1 cellular context compared by ENCODE assay signal in genomic region chr17:39672522-39673334, GRCh38.
TF ChIP-seq lines count a peak whose summit lies in the region.

No MANE protein-coding gene starts in this region.

TF ChIP-seq in WTC11, 78 proteins besides CTCF, POLR2A, EP300 and RAD21:
- TF ChIP-seq RELA (CRISPR knock-in tag; IDR thresholded peaks at IDR 0.05; ENCODE audit: borderline replicate concordance), result 0 out of 2 replicates have a peak, but pooled peaks have one; percentile 39
- TF ChIP-seq, protein P1, sequence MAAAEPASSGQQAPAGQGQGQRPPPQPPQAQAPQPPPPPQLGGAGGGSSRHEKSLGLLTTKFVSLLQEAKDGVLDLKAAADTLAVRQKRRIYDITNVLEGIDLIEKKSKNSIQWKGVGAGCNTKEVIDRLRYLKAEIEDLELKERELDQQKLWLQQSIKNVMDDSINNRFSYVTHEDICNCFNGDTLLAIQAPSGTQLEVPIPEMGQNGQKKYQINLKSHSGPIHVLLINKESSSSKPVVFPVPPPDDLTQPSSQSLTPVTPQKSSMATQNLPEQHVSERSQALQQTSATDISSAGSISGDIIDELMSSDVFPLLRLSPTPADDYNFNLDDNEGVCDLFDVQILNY (CRISPR knock-in tag; IDR thresholded peaks at IDR 0.05), result no peak
- no peak for TF ChIP-seq ATF6 (CRISPR knock-in tag; IDR thresholded peaks at IDR 0.05)
